Comparison of ENCODE assay signal across 9 cellular contexts in the genomic region with DNA sequence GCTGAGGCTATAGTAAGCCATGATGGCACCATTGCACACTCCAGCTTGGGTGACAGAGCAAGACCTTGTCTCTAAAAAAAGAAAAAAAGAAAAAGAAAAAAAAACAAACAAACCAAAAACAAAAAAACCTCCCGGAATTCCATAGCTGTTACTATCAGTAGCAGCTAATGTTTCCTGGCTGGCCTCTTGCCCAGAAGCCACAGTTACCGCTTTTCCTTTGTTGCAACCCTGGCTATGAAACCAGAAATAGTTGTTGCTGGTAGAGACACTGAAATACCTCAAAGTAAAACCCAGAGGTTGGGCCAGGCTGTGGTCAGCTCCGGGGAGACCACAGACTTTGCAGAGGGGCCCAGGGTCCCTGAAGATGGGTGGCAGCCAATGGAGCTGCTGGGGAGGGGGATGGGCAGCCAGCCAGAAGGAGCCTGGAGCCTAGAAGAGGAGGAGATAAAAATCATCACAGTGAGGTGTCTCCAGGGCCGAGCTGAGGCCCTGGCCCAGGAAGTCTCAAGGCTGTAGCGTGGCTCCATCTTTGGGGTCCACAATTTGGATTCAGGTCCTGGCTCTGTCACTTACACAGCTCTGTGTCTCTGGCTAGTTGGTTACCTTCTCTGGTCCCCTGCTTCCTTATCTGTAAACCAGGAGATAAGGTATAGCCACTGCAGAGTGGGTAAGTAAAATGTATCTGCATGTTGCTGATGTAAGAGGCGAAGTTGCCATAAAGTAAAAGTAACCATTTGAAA. TPM values are rescaled to one million over a fixed set of nuclear protein-coding genes. Genes with fewer than 3 reads are reported as not detected.
A peak's percentile ranks its signal among the peaks of the same experiment; 100 is the strongest.
DNase-seq lines count a peak whose midpoint lies in the region; ATAC-seq and TF ChIP-seq lines count a peak whose summit lies in the region.
"Had no signal": no experiment of that assay in that cellular context is flagged by ENCODE, and none has a peak within 500 bp of the region (broad histone marks: within the 10 kb centered on the region; RNA-seq: fewer than 3 reads in every experiment).

No MANE protein-coding gene starts in this region.

- peak overlapping the region; percentile 48 for H3K27ac Mint-ChIP-seq in activated naive CD8-positive, alpha-beta T cell treated with anti-CD3 and anti-CD28 coated beads for 36 hours

- no peak overlapping the region for H3K4me3 Mint-ChIP-seq in activated naive CD8-positive, alpha-beta T cell treated with anti-CD3 and anti-CD28 coated beads for 36 hours

- H3K4me1 Mint-ChIP-seq in activated naive CD8-positive, alpha-beta T cell treated with anti-CD3 and anti-CD28 coated beads for 36 hours, result peaks cover 30% of the 10 kb centered on the region

- peak overlapping the region; percentile 88 for H3K27ac ChIP-seq in cardiac muscle cell
- H3K27ac ChIP-seq: 22Rv1 had no signal

- intact Hi-C loops in posterior cingulate gyrus (cut with DNase I), result no loop called here

- no peak for ATAC-seq in GM18867 (IDR thresholded peaks at IDR 0.05; ENCODE audit: unreplicated experiment)
- ATAC-seq in HG03039 (IDR thresholded peaks at IDR 0.05; ENCODE audit: unreplicated experiment), result no peak

- no peaks in the 10 kb centered on the region for H3K36me3 ChIP-seq in cardiac muscle cell

- H3K27me3 Mint-ChIP-seq in activated naive CD8-positive, alpha-beta T cell treated with anti-CD3 and anti-CD28 coated beads for 36 hours, result no peaks in the 10 kb centered on the region

- H3K9me3 Mint-ChIP-seq in activated naive CD8-positive, alpha-beta T cell treated with anti-CD3 and anti-CD28 coated beads for 36 hours, result peaks cover 2% of the 10 kb centered on the region

- no peaks in the 10 kb centered on the region for H3K27me3 ChIP-seq in cardiac muscle cell

- peaks cover 11% of the 10 kb centered on the region for H3K4me1 ChIP-seq in cardiac muscle cell (ENCODE audit: low read depth)

- no peak overlapping the region for H3K4me3 ChIP-seq in cardiac muscle cell

- no peaks in the 10 kb centered on the region for H3K9me3 ChIP-seq in cardiac muscle cell (ENCODE audit: low read depth)

- DNase-seq in DMS 273 (lab: John Stamatoyannopoulos, UW; ENCODE audit: unreplicated experiment), result peak; percentile 83
- DNase-seq in DMS 273 treated with DMSO at 0.1 percent for 48 hours (lab: John Stamatoyannopoulos, UW), result no peak
- DNase-seq in NCI-H2107 (lab: John Stamatoyannopoulos, UW), result peak; percentile 65
- peak; percentile 48 for DNase-seq in activated naive CD8-positive, alpha-beta T cell treated with anti-CD3 and anti-CD28 coated beads for 36 hours
- peak; percentile 48 to 98 for DNase-seq in cardiac muscle cell (ENCODE audit: low read depth in 1 of 2, low spot score in 1 of 2)
- DNase-seq in posterior cingulate gyrus, result peak in 7 of 10 donors; percentile 52 to 85 (median 62)

- no peak for TF ChIP-seq CTCF in cardiac muscle cell (IDR thresholded peaks at IDR 0.05; ENCODE audit: low read depth, low read length)

- peaks cover 4% of the 10 kb centered on the region for H3K36me3 Mint-ChIP-seq in activated naive CD8-positive, alpha-beta T cell treated with anti-CD3 and anti-CD28 coated beads for 36 hours

RNA-seq across cellular contexts. Expression of gene CHST12, which starts 3.4 kb away (rescaled TPM):
- 1 to 10 TPM; 3.1 to 3.2 TPM for total RNA-seq in activated naive CD8-positive, alpha-beta T cell treated with anti-CD3 and anti-CD28 coated beads for 36 hours
- total RNA-seq in cardiac muscle cell, result 24.3 and 25.6 TPM in 2 replicates
- polyA plus RNA-seq in cardiac muscle cell, result 26.8 and 29.3 TPM in 2 replicates

RNA-seq across cellular contexts. Expression of gene EIF3B, which starts 45.4 kb away (rescaled TPM):
- 100 to 1,000 TPM; 315 to 319 TPM for total RNA-seq in activated naive CD8-positive, alpha-beta T cell treated with anti-CD3 and anti-CD28 coated beads for 36 hours
- total RNA-seq in cardiac muscle cell, result 132 and 161 TPM in 2 replicates
- 151 and 173 TPM in 2 replicates for polyA plus RNA-seq in cardiac muscle cell
